Comparison of ENCODE assay signal across 14 cellular contexts in the genomic region with DNA sequence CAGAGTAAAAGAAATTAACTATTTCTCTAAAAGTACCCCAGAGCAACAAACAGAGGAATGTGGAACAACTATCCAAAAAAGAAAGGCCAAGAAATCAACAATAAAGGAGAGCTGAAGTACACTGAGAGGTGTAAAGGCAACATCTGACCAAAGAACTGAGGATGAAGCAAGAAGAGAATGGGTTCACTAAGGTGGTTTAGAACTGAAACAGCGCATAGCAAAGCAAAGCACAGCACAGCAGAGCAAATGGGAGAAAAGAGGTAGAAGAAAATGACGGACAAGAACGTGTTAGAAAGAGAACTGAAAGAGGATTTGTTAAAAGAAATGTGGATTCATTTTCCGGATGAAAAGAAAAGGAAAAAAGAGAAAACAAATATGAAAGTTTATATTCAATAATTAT. TPM values are rescaled to one million over a fixed set of nuclear protein-coding genes. Genes with fewer than 3 reads are reported as not detected.
DNase-seq lines count a peak whose midpoint lies in the region; ATAC-seq and TF ChIP-seq lines count a peak whose summit lies in the region.
"Had no signal": no experiment of that assay in that cellular context is flagged by ENCODE, and none has a peak within 500 bp of the region (broad histone marks: within the 10 kb centered on the region; RNA-seq: fewer than 3 reads in every experiment).

No MANE protein-coding gene starts in this region.

- H3K27ac ChIP-seq in DOHH2 (ENCODE audit: low read depth, low read length) = no peak overlapping the region
- no peak overlapping the region for H3K27ac ChIP-seq in OCI-LY3 (ENCODE audit: low read length)
- H3K27ac ChIP-seq: dorsolateral prefrontal cortex had no signal

- H3K36me3 ChIP-seq in DOHH2 (ENCODE audit: control insufficient read depth, low read length) (peaks cover 3% of the 10 kb centered on the region), OCI-LY3 (replicated peaks; ENCODE audit: low read depth, low read length) (no peaks in the 10 kb centered on the region)

- no peaks in the 10 kb centered on the region for H3K9me2 ChIP-seq in DOHH2 (replicated peaks; ENCODE audit: control insufficient read depth, low read length)

- H2AFZ ChIP-seq in OCI-LY3 (ENCODE audit: low read depth, low read length) = no peak overlapping the region

- H3K79me2 ChIP-seq in DOHH2 (ENCODE audit: control insufficient read depth, low read length) = peaks cover 10% of the 10 kb centered on the region
- no peaks in the 10 kb centered on the region; the same call in 1 of the 2 replicates for H3K79me2 ChIP-seq in OCI-LY3 (ENCODE audit: low read length)

- ATAC-seq in GM18907 (IDR thresholded peaks at IDR 0.05; ENCODE audit: unreplicated experiment) (peak; percentile 68), HG02588 (IDR thresholded peaks at IDR 0.05; ENCODE audit: unreplicated experiment) (no peak), GM21390 (IDR thresholded peaks at IDR 0.05; ENCODE audit: unreplicated experiment) (no peak)
- ATAC-seq: activated T-cell treated with anti-CD3 and anti-CD28 coated beads, Interleukin-2, amount 50 U/mL, for 4 hours; left ventricle myocardium superior had no signal

- peak overlapping the region; percentile 11; the same call in 1 of the 2 replicates for H3K4me2 ChIP-seq in DOHH2 (ENCODE audit: low read length)
- peak overlapping the region; percentile 49 for H3K4me2 ChIP-seq in OCI-LY3 (ENCODE audit: low read length)

- H3F3A ChIP-seq in DOHH2 (ENCODE audit: control insufficient read depth, insufficient read depth) = peaks cover 7% of the 10 kb centered on the region

- H3K4me1 ChIP-seq in DOHH2 (ENCODE audit: control insufficient read depth, low read length) = peaks cover 25% of the 10 kb centered on the region
- H3K4me1 ChIP-seq in OCI-LY3 (ENCODE audit: low read length) = peaks cover 26% of the 10 kb centered on the region

- H3K27ac Mint-ChIP-seq in neural crest cell (ENCODE audit: unreplicated experiment) = peak overlapping the region; percentile 68
- H3K27ac Mint-ChIP-seq: activated CD4-positive, alpha-beta memory T cell treated with anti-CD3 and anti-CD28 coated beads for 36 hours had no signal

- H3K27me3 ChIP-seq in DOHH2 (ENCODE audit: control insufficient read depth, low read length) (no peaks in the 10 kb centered on the region), OCI-LY3 (ENCODE audit: low read depth, low read length) (no peaks in the 10 kb centered on the region)
- H3K27me3 ChIP-seq: dorsolateral prefrontal cortex had no signal

- H4K20me1 ChIP-seq in DOHH2 (ENCODE audit: control insufficient read depth, insufficient read depth, low read depth, low read length) = no peaks in the 10 kb centered on the region
- H4K20me1 ChIP-seq in OCI-LY3 (ENCODE audit: insufficient read depth, low read length) = no peaks in the 10 kb centered on the region

- H3K4me3 Mint-ChIP-seq in neural crest cell = no peak overlapping the region
- H3K4me3 Mint-ChIP-seq: activated CD4-positive, alpha-beta memory T cell treated with anti-CD3 and anti-CD28 coated beads for 36 hours; activated T-cell treated with anti-CD3 and anti-CD28 coated beads, Interleukin-2, amount 50 U/mL, for 4 hours had no signal

- no peak overlapping the region for H3K9ac ChIP-seq in OCI-LY3 (ENCODE audit: low read length)

- DNase-seq in neural crest cell (ENCODE audit: low read depth, low spot score) = no peak
- DNase-seq in iPS-NIHi11 (ENCODE audit: low spot score) = no peak
- DNase-seq: activated CD4-positive, alpha-beta memory T cell treated with anti-CD3 and anti-CD28 coated beads for 36 hours; activated T-cell treated with anti-CD3 and anti-CD28 coated beads, Interleukin-2, amount 50 U/mL, for 4 hours; dorsolateral prefrontal cortex; left ventricle myocardium superior; NCI-H1417; NCI-H774; stimulated activated CD4-positive, alpha-beta T cell treated with anti-CD3 and anti-CD28 coated beads, Interleukin-2, amount 100 ng/mL, for 48 hours had no signal

- H3K9me3 ChIP-seq in DOHH2 (ENCODE audit: control insufficient read depth, insufficient read depth, low read length) (no peaks in the 10 kb centered on the region), OCI-LY3 (ENCODE audit: insufficient read depth, low read length) (no peaks in the 10 kb centered on the region)

- peaks cover 52% of the 10 kb centered on the region for H3K4me1 Mint-ChIP-seq in neural crest cell

- no peaks in the 10 kb centered on the region for H3K27me3 Mint-ChIP-seq in neural crest cell (ENCODE audit: low read depth)
- H3K27me3 Mint-ChIP-seq: activated CD4-positive, alpha-beta memory T cell treated with anti-CD3 and anti-CD28 coated beads for 36 hours had no signal

- no peak overlapping the region for H3K4me3 ChIP-seq in DOHH2 (ENCODE audit: low read length)
- H3K4me3 ChIP-seq in OCI-LY3 (ENCODE audit: low read length) = 0 out of 2 replicates have a peak overlapping the region, but pooled peaks have one; percentile 23
- H3K4me3 ChIP-seq: dorsolateral prefrontal cortex had no signal

- peaks cover 7% of the 10 kb centered on the region for H3K36me3 Mint-ChIP-seq in neural crest cell (ENCODE audit: low read depth)

- peaks cover 4% of the 10 kb centered on the region for H3K9me3 Mint-ChIP-seq in neural crest cell
- H3K9me3 Mint-ChIP-seq: activated CD4-positive, alpha-beta memory T cell treated with anti-CD3 and anti-CD28 coated beads for 36 hours; activated T-cell treated with anti-CD3 and anti-CD28 coated beads, Interleukin-2, amount 50 U/mL, for 4 hours had no signal

- TF ChIP-seq CTCF in DOHH2 (IDR thresholded peaks at IDR 0.05; ENCODE audit: low read depth, low read length, poor library complexity, severe bottlenecking) = no peak
- TF ChIP-seq CTCF in OCI-LY3 (IDR thresholded peaks at IDR 0.05; ENCODE audit: low read depth, low read length) = no peak
- no peak for TF ChIP-seq CTCF in neural crest cell (conservative IDR thresholded peaks at IDR 0.05)

RNA-seq across cellular contexts. Expression of a gene that starts 25.8 kb away (rescaled TPM):
- 43.6 and 46.9 TPM in 2 replicates for total RNA-seq in neural crest cell
